Comparison of ENCODE assay signal across 24 cellular contexts in the genomic region with DNA sequence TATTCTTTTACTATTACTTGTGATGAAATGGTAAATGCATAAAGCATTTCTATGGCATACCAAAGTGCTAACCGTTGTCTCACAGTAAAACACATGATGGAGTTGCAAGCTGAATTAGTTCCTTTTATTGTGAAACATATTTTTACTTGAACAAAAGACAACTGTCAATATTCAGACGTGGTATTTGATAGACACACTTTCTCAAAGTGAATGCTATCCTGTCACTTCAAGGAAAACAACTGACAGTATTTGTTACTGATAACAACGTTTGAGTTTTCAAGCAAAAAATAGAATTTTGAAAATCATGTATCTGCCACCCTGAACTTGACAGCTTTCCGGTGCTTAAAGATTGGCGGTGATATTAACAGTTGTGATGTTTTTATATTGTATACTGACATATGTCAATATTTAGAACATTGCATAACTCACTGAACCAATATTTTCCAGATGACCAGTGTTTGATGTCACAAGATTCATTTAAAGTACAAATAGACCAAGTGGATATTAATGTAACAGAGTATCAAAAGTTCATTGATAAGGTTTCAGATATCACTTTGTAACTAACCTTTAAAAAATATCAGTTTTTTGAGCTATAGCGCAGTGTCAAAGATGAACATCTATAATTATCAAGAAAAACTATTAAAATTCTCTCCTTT.
"Had no signal": no experiment of that assay in that cellular context is flagged by ENCODE, and none has a peak within 500 bp of the region (broad histone marks: within the 10 kb centered on the region; RNA-seq: fewer than 3 reads in every experiment).

No MANE protein-coding gene starts in this region.

- H3K36me3 ChIP-seq: gastrocnemius medialis, neutrophil, thyroid gland had no signal

- H3K27me3 ChIP-seq: gastrocnemius medialis, heart left ventricle, hepatocyte, neutrophil, pancreas, sigmoid colon, stomach, thyroid gland, vagina had no signal

- H3K36me3 Mint-ChIP-seq: natural killer cell had no signal

- FAIRE-seq: kidney, pancreas had no signal

- H3K27ac ChIP-seq: coronary artery, gastrocnemius medialis, heart left ventricle, hepatocyte, left ventricle myocardium inferior, lower lobe of right lung, neutrophil, pancreas, sigmoid colon, stomach, thyroid gland, vagina had no signal

- H3K4me3 Mint-ChIP-seq: effector memory CD8-positive, alpha-beta T cell; natural killer cell; neural crest cell; stimulated activated effector memory CD8-positive, alpha-beta T cell treated with anti-CD3 and anti-CD28 coated beads, Interleukin-12 subunit alpha, Interleukin-12 subunit beta, amount 100 ng/mL, for 72 hours had no signal

- H3K27me3 Mint-ChIP-seq: effector memory CD8-positive, alpha-beta T cell; progenitor cell of endocrine pancreas had no signal

- H3K9me3 Mint-ChIP-seq: effector memory CD8-positive, alpha-beta T cell; natural killer cell; neural crest cell; stimulated activated effector memory CD8-positive, alpha-beta T cell treated with anti-CD3 and anti-CD28 coated beads, Interleukin-12 subunit alpha, Interleukin-12 subunit beta, amount 100 ng/mL, for 72 hours had no signal

- H3K27ac Mint-ChIP-seq: natural killer cell; stimulated activated effector memory CD8-positive, alpha-beta T cell treated with anti-CD3 and anti-CD28 coated beads, Interleukin-12 subunit alpha, Interleukin-12 subunit beta, amount 100 ng/mL, for 72 hours had no signal

- H3K4me2 ChIP-seq: hepatocyte had no signal

- H3K9me3 ChIP-seq: gastrocnemius medialis, heart left ventricle, left ventricle myocardium inferior, lower lobe of right lung, neutrophil, pancreas, sigmoid colon, stomach, thyroid gland, vagina had no signal

- H3K4me3 ChIP-seq: coronary artery, gastrocnemius medialis, heart left ventricle, hepatocyte, left ventricle myocardium inferior, lower lobe of right lung, pancreas, sigmoid colon, stomach, thyroid gland, vagina had no signal

- DNase-seq: dermis blood vessel endothelial cell; effector memory CD8-positive, alpha-beta T cell; gastrocnemius medialis; heart left ventricle; kidney; left cardiac atrium; left ventricle myocardium inferior; lower lobe of right lung; natural killer cell; pancreas; sigmoid colon; stimulated activated CD4-positive, alpha-beta T cell treated with anti-CD3 and anti-CD28 coated beads, Interleukin-2, amount 100 ng/mL, for 24 hours; stimulated activated CD4-positive, alpha-beta T cell treated with anti-CD3 and anti-CD28 coated beads, Interleukin-4, amount 100 ng/mL, for 24 hours; stimulated activated naive CD4-positive, alpha-beta T cell treated with Interleukin-2 at 50 U/mL for 16 hours; stomach; thyroid gland; trophoblast cell had no signal

- H3K4me1 ChIP-seq: gastrocnemius medialis, lower lobe of right lung, pancreas, thyroid gland, vagina had no signal

- ATAC-seq: effector memory CD8-positive, alpha-beta T cell; gastrocnemius medialis; left cardiac atrium; lower lobe of right lung; natural killer cell; pancreas; stimulated activated effector memory CD8-positive, alpha-beta T cell treated with anti-CD3 and anti-CD28 coated beads, Interleukin-12 subunit alpha, Interleukin-12 subunit beta, amount 100 ng/mL, for 72 hours had no signal

- H2AFZ ChIP-seq: hepatocyte had no signal

- H3K4me1 Mint-ChIP-seq: natural killer cell; stimulated activated effector memory CD8-positive, alpha-beta T cell treated with anti-CD3 and anti-CD28 coated beads, Interleukin-12 subunit alpha, Interleukin-12 subunit beta, amount 100 ng/mL, for 72 hours had no signal
